ENCODE assay signal across 17 cellular contexts in the genomic region with DNA sequence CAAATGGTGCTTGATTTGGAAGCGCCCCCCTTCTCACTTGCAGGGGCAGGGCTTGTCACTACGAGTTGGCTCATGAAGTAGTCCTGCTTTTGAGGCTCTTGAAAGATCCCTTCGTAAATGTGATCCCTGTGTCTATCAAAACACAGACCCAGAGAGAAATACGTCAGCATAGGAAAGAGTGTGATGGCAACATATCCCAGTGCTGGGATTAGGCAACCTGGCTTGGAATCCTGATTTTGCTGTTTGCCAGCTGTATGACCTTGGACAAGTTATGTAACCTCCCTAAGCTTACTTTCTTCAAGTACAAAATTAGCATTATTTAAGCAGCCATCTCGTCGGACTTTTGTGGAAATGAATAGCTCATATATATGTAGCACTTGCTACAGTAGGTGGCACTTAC.
"Had no signal": no experiment of that assay in that cellular context is flagged by ENCODE, and none has a peak within 500 bp of the region (broad histone marks: within the 10 kb centered on the region; RNA-seq: fewer than 3 reads in every experiment).

No MANE protein-coding gene starts in this region.

- H3K4me3 ChIP-seq: left lung, ovary, spleen had no signal

- DNase-seq: activated CD4-positive, alpha-beta T cell treated with anti-CD3 and anti-CD28 coated beads for 4 hours; activated CD8-positive, alpha-beta memory T cell treated with anti-CD3 and anti-CD28 coated beads, Interleukin-2, amount 50 U/mL, for 4 hours; activated CD8-positive, alpha-beta T cell treated with anti-CD3 and anti-CD28 coated beads for 36 hours; activated naive CD8-positive, alpha-beta T cell treated with anti-CD3 and anti-CD28 coated beads, Interleukin-2, amount 10 ng/mL, durations not matched to agents 7 days and 5 days; activated T-cell treated with anti-CD3 and anti-CD28 coated beads, Interleukin-2, amount 50 U/mL, for 72 hours; cortex of kidney; effector CD8-positive, alpha-beta T cell; glutamatergic neuron; left lung; retina; SK-N-SH; spleen; stimulated activated CD4-positive, alpha-beta T cell treated with anti-CD3 and anti-CD28 coated beads, Interleukin-1b, Interleukin-23, amount 100 ng/mL, for 48 hours; substantia nigra; T-helper 1 cell had no signal

- H3K4me1 ChIP-seq: left lung, spleen had no signal

- H3K9me3 ChIP-seq: left lung, ovary, SK-N-SH had no signal

- H3K9ac ChIP-seq: SK-N-SH had no signal

- H3K27me3 ChIP-seq: left lung, ovary, spleen had no signal

- ATAC-seq: activated CD8-positive, alpha-beta T cell treated with anti-CD3 and anti-CD28 coated beads for 36 hours; activated T-cell treated with anti-CD3 and anti-CD28 coated beads, Interleukin-2, amount 50 U/mL, for 72 hours; left lung; stimulated activated memory B cell treated with anti-CD40 and anti-IgM and Interleukin-4, amounts not matched to agents 10 μg/mL and 1 μg/mL and 100 μg/mL, for 72 hours had no signal

- H3K27ac ChIP-seq: left lung, ovary, spleen had no signal

- H3K4me2 ChIP-seq: SK-N-SH had no signal

- H3K36me3 ChIP-seq: left lung, ovary, spleen had no signal
